8 cellular contexts compared by ENCODE assay signal in the genomic region with DNA sequence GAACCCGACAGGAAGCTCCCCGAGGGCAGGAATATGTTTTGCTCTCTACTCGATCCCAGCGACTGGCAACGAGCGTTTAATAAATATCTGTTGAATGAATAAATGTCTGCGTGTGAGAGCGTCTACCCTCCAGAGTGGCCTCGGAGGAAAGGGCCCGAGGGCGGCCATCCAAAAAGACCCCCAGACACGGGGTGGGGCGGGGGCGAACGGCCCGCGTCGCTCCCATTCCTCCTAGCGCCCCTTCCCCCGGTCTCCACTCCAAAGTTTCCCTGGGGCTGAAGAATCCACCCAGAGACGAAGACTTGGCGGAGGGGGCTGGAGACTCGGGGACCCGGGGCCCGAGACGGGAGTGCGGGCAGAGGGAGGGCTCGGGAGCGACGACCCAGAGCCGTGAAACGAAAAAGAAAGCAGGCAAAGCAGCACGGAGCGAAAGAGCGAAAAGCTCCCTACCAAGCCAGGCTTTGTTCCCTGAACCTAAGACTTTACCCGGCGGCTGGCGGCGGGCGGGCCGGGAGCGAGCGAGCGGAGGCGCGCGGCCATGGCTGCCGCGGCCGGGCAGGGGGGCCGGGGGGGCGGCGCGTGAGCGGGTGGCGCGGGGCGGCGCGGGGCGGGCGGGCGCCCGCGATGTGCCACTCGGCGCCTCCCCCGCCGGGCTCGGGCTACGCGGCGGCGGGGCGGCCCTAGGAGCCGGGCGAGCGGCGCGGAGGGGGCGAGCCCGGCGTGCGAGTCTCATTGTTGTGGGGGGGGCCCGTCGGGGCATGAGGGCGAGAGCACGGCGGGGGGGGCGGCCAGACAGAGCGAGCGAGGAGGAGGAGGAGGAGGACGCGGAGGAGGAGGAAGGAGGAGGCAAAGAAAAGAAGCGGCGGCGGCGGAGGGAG. TPM values are rescaled to one million over a fixed set of nuclear protein-coding genes. Genes with fewer than 3 reads are reported as not detected.
A peak's percentile ranks its signal among the peaks of the same experiment; 100 is the strongest.
DNase-seq lines count a peak whose midpoint lies in the region; ATAC-seq and TF ChIP-seq lines count a peak whose summit lies in the region.

A gene (plus strand): TSS at position 629 of the 878 bp plus-strand sequence. CDS start 360 bp downstream, outside the sequence.

- no peaks in the 10 kb centered on the region for H3K9me3 ChIP-seq in SU-DHL-6 (ENCODE audit: insufficient read depth, low read length)
- no peaks in the 10 kb centered on the region for H3K9me3 ChIP-seq in thoracic aorta

- no peaks in the 10 kb centered on the region for H3K36me3 ChIP-seq in SU-DHL-6 (ENCODE audit: low read length)
- peaks cover 8% of the 10 kb centered on the region for H3K36me3 ChIP-seq in thoracic aorta

- peak within 1 kb of the TSS; percentile 100 for H3K27ac Mint-ChIP-seq in activated naive CD8-positive, alpha-beta T cell treated with anti-CD3 and anti-CD28 coated beads for 36 hours

- DNase-seq in ELR (ENCODE audit: low read depth), result peak; percentile 90
- DNase-seq in MV-4-11 (lab: John Stamatoyannopoulos, UW), result peak; percentile 49
- peak; percentile 77 for DNase-seq in activated naive CD8-positive, alpha-beta T cell treated with anti-CD3 and anti-CD28 coated beads for 36 hours
- peak; percentile 83 for DNase-seq in glomerular visceral epithelial cell (ENCODE audit: extremely low spot score)
- peak in 54 of 56 donors; percentile 31 to 87 (median 68) for DNase-seq in nucleus accumbens (lab: John Stamatoyannopoulos, UW)
- no peak for DNase-seq in thoracic aorta (ENCODE audit: low spot score)

- no peaks in the 10 kb centered on the region for H4K20me1 ChIP-seq in SU-DHL-6 (ENCODE audit: low read depth, low read length)

- no peaks in the 10 kb centered on the region for H3K9me2 ChIP-seq in SU-DHL-6 (replicated peaks; ENCODE audit: insufficient read depth, low read length)

- ATAC-seq in thoracic aorta (ENCODE audit: insufficient number of reproducible peaks, low FRiP score, low read depth) (peak; percentile 39), HG03342 (IDR thresholded peaks at IDR 0.05; ENCODE audit: unreplicated experiment) (no peak)

- H3K27ac ChIP-seq in SU-DHL-6 (ENCODE audit: low read depth, low read length) (peak within 1 kb of the TSS; percentile 87), thoracic aorta (peak within 1 kb of the TSS; percentile 94 to 98)

- H3K27me3 ChIP-seq in SU-DHL-6 (ENCODE audit: low read length), result no peaks in the 10 kb centered on the region
- no peaks in the 10 kb centered on the region for H3K27me3 ChIP-seq in thoracic aorta (replicated peaks; ENCODE audit: insufficient read depth)

- peaks cover 47% of the 10 kb centered on the region for H3K4me1 Mint-ChIP-seq in activated naive CD8-positive, alpha-beta T cell treated with anti-CD3 and anti-CD28 coated beads for 36 hours

- peaks cover 4% of the 10 kb centered on the region for H3K9me3 Mint-ChIP-seq in activated naive CD8-positive, alpha-beta T cell treated with anti-CD3 and anti-CD28 coated beads for 36 hours

- no peaks in the 10 kb centered on the region for H3K27me3 Mint-ChIP-seq in activated naive CD8-positive, alpha-beta T cell treated with anti-CD3 and anti-CD28 coated beads for 36 hours

- peaks cover 42% of the 10 kb centered on the region for H3K36me3 Mint-ChIP-seq in activated naive CD8-positive, alpha-beta T cell treated with anti-CD3 and anti-CD28 coated beads for 36 hours

- H3K4me2 ChIP-seq in SU-DHL-6 (ENCODE audit: low read depth, low read length, poor library complexity, severe bottlenecking), result peak within 1 kb of the TSS; percentile 95

- H3K4me3 Mint-ChIP-seq in activated naive CD8-positive, alpha-beta T cell treated with anti-CD3 and anti-CD28 coated beads for 36 hours, result peak within 1 kb of the TSS; percentile 96

- peaks cover 40% of the 10 kb centered on the region for H3F3A ChIP-seq in SU-DHL-6 (ENCODE audit: insufficient read depth)

- H3K4me3 ChIP-seq in SU-DHL-6 (ENCODE audit: insufficient read depth, low read length, poor library complexity, severe bottlenecking), result peak within 1 kb of the TSS; percentile 93
- H3K4me3 ChIP-seq in thoracic aorta, result peak within 1 kb of the TSS; percentile 99

- peak within 1 kb of the TSS; percentile 81 for H2AFZ ChIP-seq in SU-DHL-6 (ENCODE audit: low read depth, low read length, severe bottlenecking)

- H3K9ac ChIP-seq in SU-DHL-6 (ENCODE audit: low read length), result peak within 1 kb of the TSS; percentile 93

- peaks cover 0 to 30% of the 10 kb centered on the region in 2 donors for H3K4me1 ChIP-seq in thoracic aorta (ENCODE audit: control insufficient read depth in 1 of 2, low read depth in 2 of 2)

- H3K79me2 ChIP-seq in SU-DHL-6 (ENCODE audit: insufficient read depth, low read length), result peaks cover 32% of the 10 kb centered on the region

- TF ChIP-seq CTCF in SU-DHL-6 (IDR thresholded peaks at IDR 0.05; ENCODE audit: insufficient read depth, low read length, poor library complexity, severe bottlenecking), result no peak
- no peak for TF ChIP-seq CTCF in thoracic aorta (IDR thresholded peaks at IDR 0.05)

RNA-seq across cellular contexts. Expression of the gene that starts here (rescaled TPM):
- total RNA-seq in activated naive CD8-positive, alpha-beta T cell treated with anti-CD3 and anti-CD28 coated beads for 36 hours, result 100 to 1,000 TPM; 125 to 130 TPM
- total RNA-seq in thoracic aorta, result 100 to 1,000 TPM; 113 to 201 TPM
